Comparison of ENCODE assay signal across 10 cellular contexts in the genomic region with DNA sequence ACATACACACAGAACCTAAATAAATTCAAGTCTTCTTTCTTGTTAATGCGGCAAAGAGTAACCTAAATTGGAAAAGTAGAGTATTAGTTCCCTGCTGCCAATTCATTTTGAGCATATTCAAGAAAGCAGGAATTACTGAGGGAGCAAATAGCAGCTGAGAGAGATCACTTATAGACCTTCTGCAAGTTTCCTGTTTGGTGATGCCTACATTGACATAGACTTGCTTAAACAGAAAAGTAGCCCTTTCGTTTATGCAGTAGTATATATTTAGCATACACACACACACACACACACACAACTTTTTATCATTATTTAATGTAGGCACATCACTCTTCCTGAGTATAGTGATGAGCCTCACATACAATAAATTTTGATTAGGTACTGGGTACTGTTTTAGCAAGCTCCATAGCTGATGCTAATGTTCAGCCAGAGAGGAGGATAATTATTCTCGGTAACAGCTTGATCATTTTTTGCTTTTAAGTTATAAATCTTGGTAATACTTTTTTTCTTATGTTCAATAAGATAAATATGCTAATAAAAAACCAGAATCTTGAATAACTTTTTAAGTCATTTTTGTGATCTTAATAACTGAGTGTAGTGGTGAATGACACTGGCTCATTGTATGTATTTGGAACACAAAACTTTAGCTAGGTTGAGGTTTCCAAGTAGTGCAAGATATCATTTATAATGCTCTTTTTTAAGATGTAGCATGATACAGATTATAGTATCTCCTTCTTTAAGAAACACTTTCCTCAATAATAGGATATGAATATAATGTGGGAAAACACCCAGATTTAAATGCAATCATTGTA.
DNase-seq lines count a peak whose midpoint lies in the region; ATAC-seq, FAIRE-seq and TF ChIP-seq lines count a peak whose summit lies in the region.
"Had no signal": no experiment of that assay in that cellular context is flagged by ENCODE, and none has a peak within 500 bp of the region (broad histone marks: within the 10 kb centered on the region; RNA-seq: fewer than 3 reads in every experiment).

No MANE protein-coding gene starts in this region.

- CTCF ChIA-PET in A549 (lab: Yijun Ruan, JAX), result interaction anchor here (0.5 to 2.5 kb wide), 28 partner anchors 8 to 1005 kb away, joined by 3 to 12 read pairs (median 4); no protein-coding TSS in a partner anchor
- CTCF ChIA-PET in activated CD4-positive, alpha-beta memory T cell treated with anti-CD3 and anti-CD28 coated beads, Interleukin-2, amount 10 ng/mL, durations not matched to agents 7 days and 5 days (lab: Charles Lee), result interaction anchor here (0.6 to 3.8 kb wide), 3 partner anchors 260 to 1979 kb away, joined by 3 to 20 read pairs (median 9); no protein-coding TSS in a partner anchor

- H3K4me3 Mint-ChIP-seq in activated CD4-positive, alpha-beta memory T cell treated with anti-CD3 and anti-CD28 coated beads, Interleukin-2, amount 10 ng/mL, durations not matched to agents 7 days and 5 days, result no peak overlapping the region

- H3K27ac Mint-ChIP-seq in activated CD4-positive, alpha-beta memory T cell treated with anti-CD3 and anti-CD28 coated beads, Interleukin-2, amount 10 ng/mL, durations not matched to agents 7 days and 5 days, result peak overlapping the region; percentile 34

- peak in 1 of 2 experiments; percentile 16 for DNase-seq in A549 (ENCODE audit: low read depth in 1 of 2, low spot score in 1 of 2)
- DNase-seq in activated CD4-positive, alpha-beta memory T cell treated with anti-CD3 and anti-CD28 coated beads, Interleukin-2, amount 10 ng/mL, durations not matched to agents 7 days and 5 days, result no peak
- DNase-seq in iris pigment epithelial cell (ENCODE audit: low read depth), result peak; percentile 22
- no peak for DNase-seq in COLO829 (ENCODE audit: low spot score)
- no peak for DNase-seq in SKM-1 treated with dmso at 0.1 percent for 144 hours (lab: John Stamatoyannopoulos, UW; ENCODE audit: unreplicated experiment)
- DNase-seq in kidney tubule cell (ENCODE audit: low spot score), result no peak
- DNase-seq: activated CD4-positive, CD25-positive, alpha-beta regulatory T cell treated with anti-CD3 and anti-CD28 coated beads, Interleukin-2, amount 50 U/mL, for 72 hours; NCI-H345 had no signal

- peaks cover 43% of the 10 kb centered on the region for H3K36me3 Mint-ChIP-seq in activated CD4-positive, alpha-beta memory T cell treated with anti-CD3 and anti-CD28 coated beads, Interleukin-2, amount 10 ng/mL, durations not matched to agents 7 days and 5 days (ENCODE audit: low read depth)

- peaks cover 56% of the 10 kb centered on the region for H3K4me1 Mint-ChIP-seq in activated CD4-positive, alpha-beta memory T cell treated with anti-CD3 and anti-CD28 coated beads, Interleukin-2, amount 10 ng/mL, durations not matched to agents 7 days and 5 days

- no peak overlapping the region for H3K4me3 ChIP-seq in A549

- no peak for TF ChIP-seq RAD21 in A549 (conservative IDR thresholded peaks at IDR 0.05 in 1 of 2, IDR thresholded peaks at IDR 0.05 in 1 of 2)

- no peak for FAIRE-seq in A549 (lab: Jason Lieb, UNC)

- H3K9me3 Mint-ChIP-seq in activated CD4-positive, alpha-beta memory T cell treated with anti-CD3 and anti-CD28 coated beads, Interleukin-2, amount 10 ng/mL, durations not matched to agents 7 days and 5 days, result no peaks in the 10 kb centered on the region

- peaks cover 31% of the 10 kb centered on the region for H3K4me1 ChIP-seq in A549

- POLR2A ChIA-PET in A549 (lab: Yijun Ruan, JAX), result interaction anchor here (1.2 kb wide), 1 partner anchor 134 kb away, joined by 4 read pairs; no protein-coding TSS in a partner anchor
- POLR2A ChIA-PET in activated CD4-positive, alpha-beta memory T cell treated with anti-CD3 and anti-CD28 coated beads, Interleukin-2, amount 10 ng/mL, durations not matched to agents 7 days and 5 days (lab: Charles Lee), result interaction anchor here (1.1 to 1.6 kb wide), 5 partner anchors 123 to 259 kb away, joined by 3 to 6 read pairs (median 3); partner anchors contain the start of gene MBNL1

- peak overlapping the region; percentile 65 for H3K4me2 ChIP-seq in A549

- 46% methylated on average over 3 of the region's 3 CpGs for WGBS in A549 (ENCODE audit: missing lambda C conversion rate)

- TF ChIP-seq POLR2A in A549 (IDR thresholded peaks at IDR 0.05; ENCODE audit: low read length), result no peak

- H3K9me3 ChIP-seq in A549, result no peaks in the 10 kb centered on the region

- no peak for TF ChIP-seq CTCF in A549 (IDR thresholded peaks at IDR 0.05)

- peak overlapping the region in 1 of 2 experiments; percentile 59; a peak in 1 of 6 replicates for H3K27ac ChIP-seq in A549

- H3K27me3 Mint-ChIP-seq in activated CD4-positive, alpha-beta memory T cell treated with anti-CD3 and anti-CD28 coated beads, Interleukin-2, amount 10 ng/mL, durations not matched to agents 7 days and 5 days, result no peaks in the 10 kb centered on the region

- no peak for TF ChIP-seq EP300 in A549 (IDR thresholded peaks at IDR 0.05)

- peak; percentile 54 to 79; a peak in 5 of 6 replicates for ATAC-seq in A549
- ATAC-seq in GM21529 (IDR thresholded peaks at IDR 0.05; ENCODE audit: unreplicated experiment), result peak; percentile 54
- no peak for ATAC-seq in GM19455 (IDR thresholded peaks at IDR 0.05; ENCODE audit: unreplicated experiment)

TF ChIP-seq in A549, 52 proteins besides CTCF, POLR2A, EP300 and RAD21:
- TF ChIP-seq ZNF302 (CRISPR knock-in tag; IDR thresholded peaks at IDR 0.05), result no peak
TF ChIP-seq in A549: peak in this region for 0.
